ENCODE assay signal across 19 cellular contexts in genomic region chr12:24697295-24697694, GRCh38.
DNase-seq lines count a peak whose midpoint lies in the region; ATAC-seq, FAIRE-seq and TF ChIP-seq lines count a peak whose summit lies in the region.
"Had no signal": no experiment of that assay in that cellular context is flagged by ENCODE, and none has a peak within 500 bp of the region (broad histone marks: within the 10 kb centered on the region; RNA-seq: fewer than 3 reads in every experiment).

No MANE protein-coding gene starts in this region.

- BruUV-seq in HepG2 (replicated peaks; lab: Mats Ljungman, UMichigan) (no TSS peak), K562 (replicated peaks; lab: Mats Ljungman, UMichigan) (no TSS peak)

- intact Hi-C loops in HepG2 (cut with micrococcal nuclease; ENCODE audit: unreplicated experiment) (no loop called here), right lobe of liver (cut with DNase I) (no loop called here), K562 (cut with micrococcal nuclease) (loop anchor here (10.0 kb wide), 1 partner anchor 248 kb away; the partner anchor contains the start of gene BCAT1), lower lobe of right lung (cut with DNase I) (no loop called here), upper lobe of right lung (cut with DNase I) (no loop called here)

- TF ChIP-seq POLR2A in HepG2 (IDR thresholded peaks at IDR 0.05; ENCODE audit: insufficient read depth in 1 of 2, low read depth in 2 of 2, low read length in 2 of 2): no peak
- no peak for TF ChIP-seq POLR2A in right lobe of liver (IDR thresholded peaks at IDR 0.05)
- TF ChIP-seq POLR2A in K562 (conservative IDR thresholded peaks at IDR 0.05): no peak

- TF ChIP-seq RAD21 in HepG2 (CRISPR knock-in tag; IDR thresholded peaks at IDR 0.05): no peak
- no peak for TF ChIP-seq RAD21 in K562 (CRISPR knock-in tag; conservative IDR thresholded peaks at IDR 0.05 in 1 of 2, IDR thresholded peaks at IDR 0.05 in 1 of 2)

- DNase-seq in HepG2 (ENCODE audit: low spot score) (no peak), right lobe of liver (no peak), K562 (ENCODE audit: extremely low read depth in 1 of 4, low spot score in 3 of 4) (no peak), lower lobe of right lung (no peak), upper lobe of right lung (no peak), DMS153 treated with DMSO at 0.1 percent for 48 hours (lab: John Stamatoyannopoulos, UW; ENCODE audit: unreplicated experiment) (no peak)
- DNase-seq: BE2C; CD4-positive, CD25-positive, alpha-beta regulatory T cell; COR-L47; NCI-H1105; NCI-H146; NCI-H2029; NCI-H2171; NCI-H526; PC-3; Right ventricle myocardium superior had no signal

- H3K4me2 ChIP-seq in HepG2 (ENCODE audit: low read depth, low read length) (no peak overlapping the region), K562 (ENCODE audit: insufficient read depth, low read length) (no peak overlapping the region)

- FAIRE-seq in HepG2 (lab: Jason Lieb, UNC): no peak
- FAIRE-seq in K562 (lab: Jason Lieb, UNC): peak; percentile 19
- FAIRE-seq: G401.6, GM12892 had no signal

- CTCF ChIA-PET in HepG2 (lab: Yijun Ruan, JAX; ENCODE audit: low intra/inter-chr PET ratio, low total read pairs) (no interaction called here), K562 (lab: Yijun Ruan, JAX; ENCODE audit: low intra/inter-chr PET ratio) (no interaction called here)

- H3K4me3 ChIP-seq in HepG2 (replicated peaks in 1 of 3; ENCODE audit: insufficient read depth in 1 of 3, low read depth in 2 of 3, low read length in 3 of 3): no peak overlapping the region
- H3K4me3 ChIP-seq in right lobe of liver: no peak overlapping the region
- H3K4me3 ChIP-seq in K562: no peak overlapping the region
- no peak overlapping the region for H3K4me3 ChIP-seq in lower lobe of right lung
- no peak overlapping the region for H3K4me3 ChIP-seq in upper lobe of right lung

- no peaks in the 10 kb centered on the region for H3K36me3 ChIP-seq in HepG2 (replicated peaks in 1 of 2; ENCODE audit: control insufficient read depth in 1 of 2, insufficient read depth in 2 of 2, low read length in 2 of 2)
- H3K36me3 ChIP-seq in right lobe of liver: no peaks in the 10 kb centered on the region
- no peaks in the 10 kb centered on the region for H3K36me3 ChIP-seq in K562 (ENCODE audit: control insufficient read depth, insufficient read depth, low read length)
- no peaks in the 10 kb centered on the region for H3K36me3 ChIP-seq in lower lobe of right lung
- H3K36me3 ChIP-seq in upper lobe of right lung: no peaks in the 10 kb centered on the region
- H3K36me3 ChIP-seq: BE2C had no signal

- ATAC-seq in HepG2 (no peak), right lobe of liver (no peak), K562 (no peak), lower lobe of right lung (peak in 1 of 2 donors; percentile 46), GM18907 (IDR thresholded peaks at IDR 0.05; ENCODE audit: unreplicated experiment) (no peak), upper lobe of right lung (no peak)
- ATAC-seq: PC-3 had no signal

- H3K4me1 ChIP-seq in HepG2 (ENCODE audit: insufficient read depth, low read length) (peaks cover 11% of the 10 kb centered on the region), right lobe of liver (no peaks in the 10 kb centered on the region), K562 (replicated peaks in 1 of 2; ENCODE audit: control insufficient read depth in 2 of 2, insufficient read depth in 2 of 2, low read length in 2 of 2) (peaks cover 0 to 29% of the 10 kb centered on the region in 2 experiments; a peak in 3 of 5 replicates), lower lobe of right lung (peaks cover 14% of the 10 kb centered on the region), upper lobe of right lung (peaks cover 19% of the 10 kb centered on the region)
- H3K4me1 ChIP-seq: BE2C had no signal

- H3K27me3 ChIP-seq in HepG2 (ENCODE audit: control insufficient read depth in 1 of 2, insufficient read depth in 2 of 2, low read length in 2 of 2): no peaks in the 10 kb centered on the region
- no peaks in the 10 kb centered on the region for H3K27me3 ChIP-seq in right lobe of liver
- H3K27me3 ChIP-seq in K562 (ENCODE audit: control insufficient read depth in 2 of 2, insufficient read depth in 2 of 2, low read length in 2 of 2): no peaks in the 10 kb centered on the region
- no peaks in the 10 kb centered on the region for H3K27me3 ChIP-seq in lower lobe of right lung (ENCODE audit: low read depth)
- no peaks in the 10 kb centered on the region for H3K27me3 ChIP-seq in upper lobe of right lung
- H3K27me3 ChIP-seq: BE2C had no signal

- H3K27ac ChIP-seq in HepG2 (ENCODE audit: extremely low read length, insufficient read depth, low read length) (no peak overlapping the region), right lobe of liver (no peak overlapping the region), K562 (ENCODE audit: extremely low read depth, low read depth, low read length) (peak overlapping the region; percentile 90; the same call in 2 of the 3 replicates), lower lobe of right lung (peak overlapping the region; percentile 5), upper lobe of right lung (no peak overlapping the region)

- WGBS in HepG2 (ENCODE audit: low lambda C conversion rate): 0% methylated on average over 2 of the region's 2 CpGs
- whole genome bisulfite sequencing in right lobe of liver (ENCODE audit: insufficient coverage, low coverage, low lambda C conversion rate, missing lambda C conversion rate): 57% methylated on average over 2 of the region's 2 CpGs
- 25% methylated on average over 2 of the region's 2 CpGs for WGBS in K562 (ENCODE audit: insufficient coverage, low coverage, missing lambda C conversion rate)

- H3K9ac ChIP-seq in HepG2 (ENCODE audit: insufficient read depth, low read depth, low read length): no peak overlapping the region
- no peak overlapping the region for H3K9ac ChIP-seq in K562 (ENCODE audit: insufficient read depth in 1 of 2, low read depth in 2 of 2, low read length in 2 of 2)

- H3K79me2 ChIP-seq in HepG2 (ENCODE audit: insufficient read depth, low read length) (no peaks in the 10 kb centered on the region), K562 (ENCODE audit: control insufficient read depth, insufficient read depth, low read length) (no peaks in the 10 kb centered on the region)

- no peaks in the 10 kb centered on the region for H3K9me1 ChIP-seq in K562 (ENCODE audit: control insufficient read depth, insufficient read depth, low read length)

- POLR2A ChIA-PET in HepG2 (lab: Yijun Ruan, JAX) (no interaction called here), K562 (lab: Yijun Ruan, JAX) (interaction anchor here (0.9 to 1.5 kb wide), 4 partner anchors 9 to 15 kb away, joined by 3 to 4 read pairs (median 4); no protein-coding TSS in a partner anchor)

- no peaks in the 10 kb centered on the region for H4K20me1 ChIP-seq in HepG2 (ENCODE audit: insufficient read depth, low read length)
- H4K20me1 ChIP-seq in K562 (replicated peaks; ENCODE audit: control insufficient read depth, insufficient read depth, low read length): no peaks in the 10 kb centered on the region

- H2AFZ ChIP-seq in HepG2 (ENCODE audit: low read length) (no peak overlapping the region), K562 (ENCODE audit: low read depth, low read length) (peak overlapping the region; percentile 91)

- H3K9me3 ChIP-seq in HepG2 (ENCODE audit: low read length) (no peaks in the 10 kb centered on the region), right lobe of liver (no peaks in the 10 kb centered on the region), K562 (replicated peaks; ENCODE audit: control insufficient read depth, insufficient read depth, low read depth, low read length) (no peaks in the 10 kb centered on the region), lower lobe of right lung (no peaks in the 10 kb centered on the region), upper lobe of right lung (no peaks in the 10 kb centered on the region)
- H3K9me3 ChIP-seq: BE2C had no signal

- TF ChIP-seq CTCF in HepG2 (CRISPR knock-in tag; IDR thresholded peaks at IDR 0.05) (no peak), right lobe of liver (IDR thresholded peaks at IDR 0.05) (no peak), K562 (IDR thresholded peaks at IDR 0.05 in 2 of 3, conservative IDR thresholded peaks at IDR 0.05 in 1 of 3; ENCODE audit: insufficient read depth in 2 of 3, low read depth in 1 of 3, low read length in 3 of 3) (no peak), lower lobe of right lung (IDR thresholded peaks at IDR 0.05) (no peak), upper lobe of right lung (IDR thresholded peaks at IDR 0.05) (no peak)

- TF ChIP-seq EP300 in HepG2 (IDR thresholded peaks at IDR 0.05; ENCODE audit: low read depth in 2 of 2, low read length in 2 of 2) (no peak), HepG2 (CRISPR knock-in tag; IDR thresholded peaks at IDR 0.05; ENCODE audit: borderline replicate concordance) (no peak), K562 (IDR thresholded peaks at IDR 0.05; ENCODE audit: low read length) (no peak)

- in situ Hi-C loops in HepG2 (cut with HindIII; ENCODE audit: extremely low pct_ligation_motif_present, low pct_unique_long_range_greater_than_20kb): no loop called here
- in situ Hi-C loops in K562 (cut with MboI): no loop called here

TF ChIP-seq in HepG2, 621 proteins besides CTCF, POLR2A, EP300 and RAD21:
- TF ChIP-seq FOXA1 (IDR thresholded peaks at IDR 0.05) (no peak), FOXA1 (CRISPR knock-in tag; IDR thresholded peaks at IDR 0.05) (peak; percentile 66), FOXA3 (CRISPR knock-in tag; IDR thresholded peaks at IDR 0.05) (peak; percentile 35; the same call in 1 of the 2 replicates), ZNF17 (CRISPR knock-in tag; IDR thresholded peaks at IDR 0.05) (no peak)
TF ChIP-seq in HepG2: peak in this region for 2.

TF ChIP-seq in K562, 482 proteins besides CTCF, POLR2A, EP300 and RAD21:
- no peak for TF ChIP-seq SIX5 (IDR thresholded peaks at IDR 0.05; ENCODE audit: borderline replicate concordance in 1 of 2, insufficient read depth in 1 of 2, low read depth in 1 of 2, low read length in 2 of 2)
- TF ChIP-seq FIP1L1 (IDR thresholded peaks at IDR 0.05; ENCODE audit: low read depth, low read length, poor library complexity, severe bottlenecking): no peak
- peak in 1 of 2 experiments; percentile 77; a peak in 1 of 4 replicates for TF ChIP-seq FOXA3 (CRISPR knock-in tag; conservative IDR thresholded peaks at IDR 0.05 in 1 of 2, IDR thresholded peaks at IDR 0.05 in 1 of 2)
- peak; percentile 34; the same call in 1 of the 2 replicates for TF ChIP-seq ZEB2 (IDR thresholded peaks at IDR 0.05)
- no peak for TF ChIP-seq NCOA1 (IDR thresholded peaks at IDR 0.05; ENCODE audit: low read depth)
- TF ChIP-seq CAMTA2 (CRISPR knock-in tag; conservative IDR thresholded peaks at IDR 0.05): no peak
- no peak for TF ChIP-seq CBX2 (IDR thresholded peaks at IDR 0.05; ENCODE audit: insufficient read depth, low read length, poor library complexity, severe bottlenecking)
- TF ChIP-seq ETV1 (tag; conservative IDR thresholded peaks at IDR 0.05; ENCODE audit: low read depth): no peak

Comparison
In these comparisons a context has a peak if more than half of its experiments do, and no peak if none do; other contexts are left out.
1. H3K27ac ChIP-seq: peak in K562 (single experiment) and lower lobe of right lung (single experiment); none in HepG2 (single experiment), right lobe of liver (0 of 3) and upper lobe of right lung (single experiment).